11 cellular contexts compared by ENCODE assay signal in the genomic region with DNA sequence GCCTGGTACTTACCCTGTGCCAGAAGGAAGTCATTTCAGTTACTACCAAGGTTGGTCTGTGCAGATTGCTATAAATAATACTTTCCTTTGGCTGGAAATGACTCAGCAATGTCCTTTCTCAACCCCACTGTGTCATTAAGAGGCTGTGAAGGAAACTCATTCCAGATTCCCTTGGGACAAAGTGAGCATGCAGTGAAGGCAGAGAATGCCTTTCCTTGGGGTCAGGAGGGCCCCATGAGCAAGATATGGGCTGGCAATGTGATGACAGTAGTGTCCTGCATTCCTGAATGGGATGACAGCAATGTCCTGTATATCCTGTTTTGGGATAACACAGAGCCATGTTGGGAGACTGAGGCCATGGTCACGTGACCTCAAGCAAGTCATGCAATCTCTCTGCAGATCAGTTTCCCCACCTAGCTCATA.
DNase-seq lines count a peak whose midpoint lies in the region; ATAC-seq, FAIRE-seq and TF ChIP-seq lines count a peak whose summit lies in the region.
"Had no signal": no experiment of that assay in that cellular context is flagged by ENCODE, and none has a peak within 500 bp of the region (broad histone marks: within the 10 kb centered on the region; RNA-seq: fewer than 3 reads in every experiment).

No MANE protein-coding gene starts in this region.

- H3K4me1 ChIP-seq in K562 (replicated peaks in 1 of 2; ENCODE audit: control insufficient read depth in 2 of 2, insufficient read depth in 2 of 2, low read length in 2 of 2) (no peaks in the 10 kb centered on the region), aorta (ENCODE audit: control insufficient read depth in 1 of 2, insufficient read depth in 2 of 2, low read length in 2 of 2) (no peaks in the 10 kb centered on the region)

- H3K27me3 ChIP-seq in K562 (ENCODE audit: control insufficient read depth in 2 of 2, insufficient read depth in 2 of 2, low read length in 2 of 2) (no peaks in the 10 kb centered on the region), aorta (ENCODE audit: control insufficient read depth in 1 of 2, insufficient read depth in 2 of 2, low read length in 1 of 2) (no peaks in the 10 kb centered on the region)

- peaks cover 2% of the 10 kb centered on the region for H3K9me3 Mint-ChIP-seq in Calu3 (ENCODE audit: low read depth, unreplicated experiment)

- TF ChIP-seq EP300 in K562 (IDR thresholded peaks at IDR 0.05; ENCODE audit: low read length): no peak

- WGBS in K562 (ENCODE audit: insufficient coverage, low coverage, missing lambda C conversion rate): 0% methylated on average over 1 of the region's 1 CpG
- WGBS in aorta, 2 donors: 73 to 84% methylated on average over 1 of the region's 1 CpG

- BruUV-seq in K562 (replicated peaks; lab: Mats Ljungman, UMichigan): no TSS peak
- BruUV-seq in Calu3 (replicated peaks; lab: Mats Ljungman, UMichigan): no TSS peak

- H3K36me3 ChIP-seq in K562 (ENCODE audit: control insufficient read depth, insufficient read depth, low read length) (no peaks in the 10 kb centered on the region), aorta (ENCODE audit: control insufficient read depth in 1 of 2, insufficient read depth in 2 of 2, low read length in 1 of 2) (no peaks in the 10 kb centered on the region)

- H3K4me3 ChIP-seq in AG04449 (ENCODE audit: low read depth, low read length) (no peak overlapping the region), K562 (no peak overlapping the region), aorta (ENCODE audit: low read length in 2 of 2) (no peak overlapping the region)

- DNase-seq in AG04449 (ENCODE audit: low read depth, low spot score) (peak; percentile 54), HS-5 (ENCODE audit: low read depth) (peak; percentile 43), K562 (ENCODE audit: extremely low read depth in 1 of 4, low spot score in 3 of 4) (no peak), islet precursor cell (peak; percentile 69), Calu3 (no peak), aorta (no peak), GM19239 (ENCODE audit: insufficient read length, low spot score) (no peak)
- DNase-seq: activated effector memory CD4-positive, alpha-beta T cell treated with Interleukin-2 at 50 U/mL for 16 hours; CD8-positive, alpha-beta memory T cell; effector memory CD8-positive, alpha-beta T cell had no signal

- no peak for TF ChIP-seq RAD21 in K562 (CRISPR knock-in tag; conservative IDR thresholded peaks at IDR 0.05 in 1 of 2, IDR thresholded peaks at IDR 0.05 in 1 of 2)

- no peak overlapping the region for H3K9ac ChIP-seq in K562 (ENCODE audit: insufficient read depth in 1 of 2, low read depth in 2 of 2, low read length in 2 of 2)

- TF ChIP-seq CTCF in AG04449 (IDR thresholded peaks at IDR 0.05; ENCODE audit: insufficient read depth, low read length, missing control alignments) (no peak), K562 (IDR thresholded peaks at IDR 0.05 in 2 of 3, conservative IDR thresholded peaks at IDR 0.05 in 1 of 3; ENCODE audit: insufficient read depth in 2 of 3, low read depth in 1 of 3, low read length in 3 of 3) (no peak), Calu3 (IDR thresholded peaks at IDR 0.05; ENCODE audit: unreplicated experiment) (no peak)

- no peak for FAIRE-seq in K562 (lab: Jason Lieb, UNC)
- FAIRE-seq in GM19239 (lab: Jason Lieb, UNC): no peak

- no peaks in the 10 kb centered on the region for H3K27me3 Mint-ChIP-seq in Calu3 (ENCODE audit: unreplicated experiment)

- no peak overlapping the region for H3K4me2 ChIP-seq in K562 (ENCODE audit: insufficient read depth, low read length)

- H3K9me3 ChIP-seq in K562 (replicated peaks; ENCODE audit: control insufficient read depth, insufficient read depth, low read depth, low read length) (no peaks in the 10 kb centered on the region), aorta (ENCODE audit: control insufficient read depth, low read length) (no peaks in the 10 kb centered on the region)

- H3K4me3 Mint-ChIP-seq in Calu3 (ENCODE audit: low read depth, unreplicated experiment): no peak overlapping the region
- H3K4me3 Mint-ChIP-seq: CD8-positive, alpha-beta memory T cell; effector memory CD8-positive, alpha-beta T cell had no signal

- in situ Hi-C loops in K562 (cut with MboI): no loop called here

- no peaks in the 10 kb centered on the region for H3K79me2 ChIP-seq in K562 (ENCODE audit: control insufficient read depth, insufficient read depth, low read length)

- no peaks in the 10 kb centered on the region for H3K9me1 ChIP-seq in K562 (ENCODE audit: control insufficient read depth, insufficient read depth, low read length)

- CTCF ChIA-PET in AG04449 (lab: Yijun Ruan, JAX): no interaction called here
- CTCF ChIA-PET in K562 (lab: Yijun Ruan, JAX; ENCODE audit: low intra/inter-chr PET ratio): no interaction called here
- CTCF ChIA-PET in Calu3 (lab: Charles Lee): no interaction called here

- H3K27ac ChIP-seq in K562 (ENCODE audit: extremely low read depth, low read depth, low read length): no peak overlapping the region
- no peak overlapping the region for H3K27ac ChIP-seq in aorta (ENCODE audit: low read depth in 1 of 2, low read length in 2 of 2)

- H2AFZ ChIP-seq in K562 (ENCODE audit: low read depth, low read length): no peak overlapping the region

- H3K27ac Mint-ChIP-seq in Calu3 (ENCODE audit: unreplicated experiment): no peak overlapping the region
- H3K27ac Mint-ChIP-seq: CD8-positive, alpha-beta memory T cell; effector memory CD8-positive, alpha-beta T cell had no signal

- no peaks in the 10 kb centered on the region for H4K20me1 ChIP-seq in K562 (replicated peaks; ENCODE audit: control insufficient read depth, insufficient read depth, low read length)

- peaks cover 13% of the 10 kb centered on the region for H3K4me1 Mint-ChIP-seq in Calu3 (ENCODE audit: low read depth, unreplicated experiment)
- H3K4me1 Mint-ChIP-seq: CD8-positive, alpha-beta memory T cell had no signal

- POLR2A ChIA-PET in AG04449 (lab: Yijun Ruan, JAX): no interaction called here
- POLR2A ChIA-PET in K562 (lab: Yijun Ruan, JAX): no interaction called here

- ATAC-seq in K562: no peak
- ATAC-seq in GM19455 (IDR thresholded peaks at IDR 0.05; ENCODE audit: unreplicated experiment): no peak
- no peak for ATAC-seq in aorta (ENCODE audit: low FRiP score)
- ATAC-seq: effector memory CD8-positive, alpha-beta T cell had no signal

- H3K36me3 Mint-ChIP-seq in Calu3 (ENCODE audit: insufficient read depth, unreplicated experiment): no peaks in the 10 kb centered on the region
- H3K36me3 Mint-ChIP-seq: CD8-positive, alpha-beta memory T cell had no signal

- TF ChIP-seq POLR2A in K562 (conservative IDR thresholded peaks at IDR 0.05): no peak

- intact Hi-C loops in K562 (cut with micrococcal nuclease) (no loop called here), Calu3 (cut with micrococcal nuclease; ENCODE audit: unreplicated experiment) (no loop called here), aorta (cut with DNase I) (no loop called here)

TF ChIP-seq in K562, 482 proteins besides CTCF, POLR2A, EP300 and RAD21:
- TF ChIP-seq ZNF445 (CRISPR knock-in tag; IDR thresholded peaks at IDR 0.05; ENCODE audit: low read depth) (no peak), RB1 (IDR thresholded peaks at IDR 0.05; ENCODE audit: low read depth) (no peak)
- TF ChIP-seq, protein P1, sequence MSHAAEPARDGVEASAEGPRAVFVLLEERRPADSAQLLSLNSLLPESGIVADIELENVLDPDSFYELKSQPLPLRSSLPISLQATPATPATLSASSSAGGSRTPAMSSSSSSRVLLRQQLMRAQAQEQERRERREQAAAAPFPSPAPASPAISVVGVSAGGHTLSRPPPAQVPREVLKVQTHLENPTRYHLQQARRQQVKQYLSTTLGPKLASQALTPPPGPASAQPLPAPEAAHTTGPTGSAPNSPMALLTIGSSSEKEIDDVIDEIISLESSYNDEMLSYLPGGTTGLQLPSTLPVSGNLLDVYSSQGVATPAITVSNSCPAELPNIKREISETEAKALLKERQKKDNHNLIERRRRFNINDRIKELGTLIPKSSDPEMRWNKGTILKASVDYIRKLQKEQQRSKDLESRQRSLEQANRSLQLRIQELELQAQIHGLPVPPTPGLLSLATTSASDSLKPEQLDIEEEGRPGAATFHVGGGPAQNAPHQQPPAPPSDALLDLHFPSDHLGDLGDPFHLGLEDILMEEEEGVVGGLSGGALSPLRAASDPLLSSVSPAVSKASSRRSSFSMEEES (CRISPR knock-in tag; IDR thresholded peaks at IDR 0.05): peak; percentile 79

Comparison
In these comparisons a context has a peak if more than half of its experiments do, and no peak if none do; other contexts are left out.
1. DNase-seq: peak in AG04449 (single experiment), HS-5 (single experiment) and islet precursor cell (single experiment); none in K562 (0 of 4), Calu3 (single experiment), aorta (0 of 2) and GM19239 (single experiment).